ENCODE assay signal across 8 cellular contexts in the genomic region with DNA sequence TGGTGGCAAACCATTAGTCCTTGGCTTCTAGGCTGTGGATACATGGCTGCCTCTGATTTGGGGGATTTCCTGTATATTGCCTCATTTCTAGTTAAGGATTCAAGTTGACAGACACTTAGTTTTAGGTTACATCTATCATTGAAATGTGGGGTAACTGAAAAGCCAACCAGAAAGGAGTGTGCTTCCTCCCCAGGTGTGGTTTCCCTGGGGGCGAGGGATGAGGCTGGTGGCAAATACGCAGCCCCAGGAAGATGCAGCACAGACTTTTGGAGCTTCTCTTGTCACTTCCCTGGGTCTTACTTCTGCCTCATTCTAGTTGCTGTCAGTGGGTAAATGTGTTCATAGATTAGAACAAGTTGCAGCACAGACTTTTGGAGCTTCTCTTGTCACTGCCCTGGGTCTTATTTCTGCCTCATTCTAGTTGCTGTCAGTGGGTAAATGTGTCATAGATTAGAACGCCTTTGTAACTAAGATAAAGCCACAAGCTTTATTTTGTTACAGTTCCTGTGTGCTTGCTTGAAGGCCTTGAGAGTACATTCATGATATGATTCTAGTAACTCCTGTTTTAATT.
DNase-seq lines count a peak whose midpoint lies in the region; FAIRE-seq and TF ChIP-seq lines count a peak whose summit lies in the region.

No MANE protein-coding gene starts in this region.

- TF ChIP-seq CTCF in keratinocyte (optimal IDR thresholded peaks at IDR 0.05 in 1 of 3, IDR thresholded peaks at IDR 0.05 in 1 of 3, conservative IDR thresholded peaks at IDR 0.05 in 1 of 3; ENCODE audit: extremely low read depth in 1 of 3, insufficient read depth in 2 of 3, low read length in 3 of 3) (no peak), type B pancreatic cell (conservative IDR thresholded peaks at IDR 0.05) (no peak), kidney (IDR thresholded peaks at IDR 0.05; ENCODE audit: borderline replicate concordance, extremely low read depth, insufficient read depth) (no peak)

- H3K27me3 ChIP-seq in keratinocyte (ENCODE audit: control insufficient read depth, extremely low read depth, insufficient read depth, low read length), result no peaks in the 10 kb centered on the region

- H3K36me3 ChIP-seq in keratinocyte (ENCODE audit: control insufficient read depth in 2 of 2, extremely low read depth in 1 of 2, insufficient read depth in 2 of 2, low read length in 2 of 2) (peaks cover 0 to 5% of the 10 kb centered on the region in 2 experiments), kidney (ENCODE audit: control insufficient read depth in 1 of 2, insufficient read depth in 2 of 2, low read length in 2 of 2) (no peaks in the 10 kb centered on the region)

- dilution Hi-C loops in keratinocyte (cut with MboI; ENCODE audit: extremely low pct_ligation_motif_present, low sequenced_read_pairs), result no loop called here

- H3K9me3 ChIP-seq in keratinocyte (ENCODE audit: control insufficient read depth, low read depth, low read length), result no peaks in the 10 kb centered on the region
- no peaks in the 10 kb centered on the region for H3K9me3 ChIP-seq in kidney (ENCODE audit: control insufficient read depth in 1 of 2, low read length in 2 of 2)

- H3K4me3 ChIP-seq in keratinocyte (ENCODE audit: control insufficient read depth in 2 of 3, extremely low read depth in 1 of 3, insufficient read depth in 2 of 3, low read depth in 1 of 3, low read length in 3 of 3), result no peak overlapping the region
- H3K4me3 ChIP-seq in kidney (ENCODE audit: low read length in 2 of 2), result no peak overlapping the region

- H3K27me3 Mint-ChIP-seq in type B pancreatic cell, result no peaks in the 10 kb centered on the region

- H3K9me3 Mint-ChIP-seq in type B pancreatic cell, result no peaks in the 10 kb centered on the region

- no peaks in the 10 kb centered on the region for H4K20me1 ChIP-seq in keratinocyte (ENCODE audit: control insufficient read depth, extremely low read depth, insufficient read depth, low read length)

- H3K4me1 ChIP-seq in keratinocyte (ENCODE audit: control insufficient read depth, extremely low read depth, insufficient read depth, low read length) (peaks cover 46% of the 10 kb centered on the region), kidney (ENCODE audit: control insufficient read depth in 1 of 2, insufficient read depth in 1 of 2, low read depth in 1 of 2, low read length in 2 of 2) (peaks cover 0 to 6% of the 10 kb centered on the region in 2 donors)

- peak overlapping the region; percentile 47 for H3K4me2 ChIP-seq in keratinocyte (ENCODE audit: control insufficient read depth, extremely low read depth, insufficient read depth, low read depth, low read length)

- FAIRE-seq in keratinocyte (lab: Jason Lieb, UNC), result peak; percentile 57
- no peak for FAIRE-seq in kidney (lab: Jason Lieb, UNC)

- DNase-seq in activated naive CD4-positive, alpha-beta T cell treated with Interleukin-2 at 50 U/mL for 16 hours, result peak; percentile 56
- no peak for DNase-seq in activated naive CD4-positive, alpha-beta T cell treated with anti-CD3 and anti-CD28 coated beads, Interleukin-2, amount 50 U/mL, for 16 hours
- peak; percentile 32 for DNase-seq in activated T-helper 9 cell treated with anti-CD3 and anti-CD28 coated beads, Interleukin-2, amount 50 U/mL, for 16 hours (ENCODE audit: low read depth)
- DNase-seq in keratinocyte (ENCODE audit: low read depth, low spot score), result peak; percentile 21
- DNase-seq in type B pancreatic cell (ENCODE audit: extremely low spot score, unreplicated experiment), result no peak
- no peak for DNase-seq in COLO668 (lab: John Stamatoyannopoulos, UW; ENCODE audit: unreplicated experiment)
- DNase-seq in AG20443 (ENCODE audit: low spot score), result no peak
- no peak for DNase-seq in kidney

- H3K79me2 ChIP-seq in keratinocyte (ENCODE audit: control insufficient read depth, insufficient read depth, low read length), result no peaks in the 10 kb centered on the region

- no peak overlapping the region for H3K4me3 Mint-ChIP-seq in type B pancreatic cell

- peak overlapping the region; percentile 72 for H3K27ac ChIP-seq in keratinocyte (ENCODE audit: control insufficient read depth, insufficient read depth, low read length)
- H3K27ac ChIP-seq in kidney (ENCODE audit: low read depth in 2 of 2, low read length in 2 of 2), result no peak overlapping the region

- H3K27ac Mint-ChIP-seq in type B pancreatic cell, result peak overlapping the region; percentile 11

- H3K9me1 ChIP-seq in keratinocyte (ENCODE audit: control insufficient read depth, extremely low read depth, insufficient read depth, low read length), result no peaks in the 10 kb centered on the region

- H2AFZ ChIP-seq in keratinocyte (ENCODE audit: control insufficient read depth, low read length), result no peak overlapping the region

- intact Hi-C loops in kidney (cut with DNase I), result no loop called here

- peaks cover 9% of the 10 kb centered on the region for H3K36me3 Mint-ChIP-seq in type B pancreatic cell

- H3K9ac ChIP-seq in keratinocyte (ENCODE audit: control insufficient read depth, extremely low read depth, insufficient read depth, low read length) (peak overlapping the region; percentile 23), kidney (ENCODE audit: low read length in 2 of 2) (no peak overlapping the region)

- no peaks in the 10 kb centered on the region for H3K4me1 Mint-ChIP-seq in type B pancreatic cell (ENCODE audit: unreplicated experiment)

Comparison
In these comparisons a context has a peak if more than half of its experiments do, and no peak if none do; other contexts are left out.
1. DNase-seq: peak in activated naive CD4-positive, alpha-beta T cell treated with Interleukin-2 at 50 U/mL for 16 hours (single experiment), activated T-helper 9 cell treated with anti-CD3 and anti-CD28 coated beads, Interleukin-2, amount 50 U/mL, for 16 hours (single experiment) and keratinocyte (single experiment); none in activated naive CD4-positive, alpha-beta T cell treated with anti-CD3 and anti-CD28 coated beads, Interleukin-2, amount 50 U/mL, for 16 hours (single experiment), type B pancreatic cell (single experiment), COLO668 (single experiment), AG20443 (single experiment) and kidney (single experiment).